In genomic region chr3:184949570-184949969, GRCh38 we compare ENCODE assay signal across 17 cellular contexts.
DNase-seq lines count a peak whose midpoint lies in the region; ATAC-seq, FAIRE-seq and TF ChIP-seq lines count a peak whose summit lies in the region.
"Had no signal": no experiment of that assay in that cellular context is flagged by ENCODE, and none has a peak within 500 bp of the region (broad histone marks: within the 10 kb centered on the region; RNA-seq: fewer than 3 reads in every experiment).

No MANE protein-coding gene starts in this region.

- TF ChIP-seq RAD21 in K562 (CRISPR knock-in tag; conservative IDR thresholded peaks at IDR 0.05 in 1 of 2, IDR thresholded peaks at IDR 0.05 in 1 of 2): no peak

- TF ChIP-seq POLR2A in K562 (conservative IDR thresholded peaks at IDR 0.05): no peak

- H3K9me1 ChIP-seq in K562 (ENCODE audit: control insufficient read depth, insufficient read depth, low read length): no peaks in the 10 kb centered on the region

- H4K5ac ChIP-seq in H9 (ENCODE audit: insufficient read length, low read depth, low read length): no peak overlapping the region

- H3K23me2 ChIP-seq in H9 (ENCODE audit: insufficient read length, low read depth, low read length, poor library complexity, severe bottlenecking): no peaks in the 10 kb centered on the region

- no peak overlapping the region for H3K14ac ChIP-seq in H9 (ENCODE audit: insufficient read depth, low read length)

- no peak for ATAC-seq in GM23338
- ATAC-seq in K562: no peak
- ATAC-seq in GM21786 (IDR thresholded peaks at IDR 0.05; ENCODE audit: unreplicated experiment): no peak

- H2BK15ac ChIP-seq in H9 (ENCODE audit: low read depth, low read length): no peak overlapping the region

- H3K27ac ChIP-seq in GM23338 (ENCODE audit: low read depth): 0 out of 2 replicates have a peak overlapping the region, but pooled peaks have one; percentile 42
- no peak overlapping the region for H3K27ac ChIP-seq in H9 (ENCODE audit: insufficient read length, low read depth, low read length)
- H3K27ac ChIP-seq in K562 (ENCODE audit: extremely low read depth, low read depth, low read length): no peak overlapping the region
- H3K27ac ChIP-seq: GM23248 had no signal

- H3K4me2 ChIP-seq in GM23338 (no peak overlapping the region), H9 (ENCODE audit: insufficient read depth, insufficient read length, low read length) (no peak overlapping the region), K562 (ENCODE audit: insufficient read depth, low read length) (no peak overlapping the region)

- H4K8ac ChIP-seq in H9 (replicated peaks; ENCODE audit: insufficient read length, low read depth, low read length): no peak overlapping the region

- H3F3A ChIP-seq in GM23338 (replicated peaks; ENCODE audit: low read depth): no peaks in the 10 kb centered on the region; the same call in 1 of the 2 replicates

- H3K18ac ChIP-seq in H9 (ENCODE audit: insufficient read length, low read depth, low read length): no peak overlapping the region

- FAIRE-seq in K562 (lab: Jason Lieb, UNC): no peak
- no peak for FAIRE-seq in HTR-8/SVneo (lab: Jason Lieb, UNC)
- FAIRE-seq: G401.6, GM12892 had no signal

- H3K79me1 ChIP-seq in H9 (ENCODE audit: insufficient read depth, low read depth, low read length, poor library complexity, severe bottlenecking): no peaks in the 10 kb centered on the region

- H3K23ac ChIP-seq in H9 (ENCODE audit: insufficient read length, low read depth, low read length): no peak overlapping the region

- no peaks in the 10 kb centered on the region for H3K36me3 ChIP-seq in GM23338 (ENCODE audit: insufficient read depth)
- peaks cover 3% of the 10 kb centered on the region; the same call in 2 of the 3 replicates for H3K36me3 ChIP-seq in K562 (ENCODE audit: control insufficient read depth, insufficient read depth, low read length)

- no peak overlapping the region for H2BK12ac ChIP-seq in H9 (ENCODE audit: insufficient read length, low read depth, low read length)

- no peak overlapping the region for H3K9ac ChIP-seq in H9 (ENCODE audit: extremely low read depth, insufficient read length, low read length)
- no peak overlapping the region for H3K9ac ChIP-seq in K562 (ENCODE audit: insufficient read depth in 1 of 2, low read depth in 2 of 2, low read length in 2 of 2)
- H3K9ac ChIP-seq: GM23248 had no signal

- H3K79me2 ChIP-seq in GM23338 (replicated peaks; ENCODE audit: insufficient read depth) (no peaks in the 10 kb centered on the region), H9 (ENCODE audit: insufficient read depth, low read length) (no peaks in the 10 kb centered on the region), K562 (ENCODE audit: control insufficient read depth, insufficient read depth, low read length) (no peaks in the 10 kb centered on the region)

- H4K20me1 ChIP-seq in GM23338 (replicated peaks; ENCODE audit: insufficient read depth) (no peaks in the 10 kb centered on the region), H9 (ENCODE audit: control insufficient read depth, insufficient read depth, insufficient read length) (no peaks in the 10 kb centered on the region), K562 (replicated peaks; ENCODE audit: control insufficient read depth, insufficient read depth, low read length) (no peaks in the 10 kb centered on the region)

- H3K4me3 Mint-ChIP-seq in GM23338: no peak overlapping the region
- no peak overlapping the region for H3K4me3 Mint-ChIP-seq in H9
- H3K4me3 Mint-ChIP-seq in mesothelial cell of epicardium: no peak overlapping the region
- H3K4me3 Mint-ChIP-seq: CD4-positive, alpha-beta memory T cell had no signal

- no peak overlapping the region for H3K56ac ChIP-seq in H9 (ENCODE audit: insufficient read length, low read depth, low read length)

- H3K36me3 Mint-ChIP-seq in GM23338 (ENCODE audit: low read depth) (peaks cover 5% of the 10 kb centered on the region; the same call in 2 of the 3 replicates), H9 (ENCODE audit: insufficient read depth in 1 of 3, low read depth in 3 of 3) (peaks cover 4 to 14% (median 7%) of the 10 kb centered on the region in 3 experiments; a peak in 5 of 7 replicates), mesothelial cell of epicardium (peaks cover 23% of the 10 kb centered on the region)

- in situ Hi-C loops in K562 (cut with MboI): no loop called here
- in situ Hi-C loops in ACHN (cut with HindIII; ENCODE audit: low pct_ligation_motif_present, low pct_unique_long_range_greater_than_20kb, low sequenced_read_pairs): no loop called here

- H2AFZ ChIP-seq in GM23338 (no peak overlapping the region), H9 (ENCODE audit: low read length) (no peak overlapping the region), K562 (ENCODE audit: low read depth, low read length) (no peak overlapping the region)
- H2AFZ ChIP-seq: GM23248 had no signal

- H3K9me3 ChIP-seq in H9 (ENCODE audit: control insufficient read depth, low read depth, low read length) (no peaks in the 10 kb centered on the region), K562 (replicated peaks; ENCODE audit: control insufficient read depth, insufficient read depth, low read depth, low read length) (no peaks in the 10 kb centered on the region)

- H3K4me1 Mint-ChIP-seq in GM23338 (peaks cover 31% of the 10 kb centered on the region), H9 (peaks cover 29 to 50% of the 10 kb centered on the region in 2 experiments), mesothelial cell of epicardium (peaks cover 36% of the 10 kb centered on the region)

- H2BK5ac ChIP-seq in H9 (ENCODE audit: insufficient read length, low read length): no peak overlapping the region

- no peak overlapping the region for H2BK120ac ChIP-seq in H9 (ENCODE audit: low read depth, low read length, poor library complexity, severe bottlenecking)

- H4K91ac ChIP-seq in H9 (ENCODE audit: insufficient read length, low read depth, low read length): no peak overlapping the region

- DNase-seq in GM23338 (ENCODE audit: low spot score): no peak
- DNase-seq in H9: no peak
- no peak for DNase-seq in K562 (ENCODE audit: extremely low read depth in 1 of 4, low spot score in 3 of 4)
- no peak for DNase-seq in mesothelial cell of epicardium (ENCODE audit: low spot score in 2 of 2, unreplicated experiment in 2 of 2)
- DNase-seq in ACHN: no peak
- no peak for DNase-seq in HTR-8/SVneo (ENCODE audit: insufficient read length, low spot score)
- no peak for DNase-seq in stimulated activated CD4-positive, alpha-beta T cell treated with anti-CD3 and anti-CD28 coated beads, Interleukin-12 subunit alpha, Interleukin-12 subunit beta, amount 100 ng/mL, for 4 hours
- DNase-seq: C1 segment of cervical spinal cord; Calu3; CD4-positive, alpha-beta memory T cell; COR-L47; DND-41; GM23248; HCEC 1CT had no signal

- H3K27me3 ChIP-seq in GM23338 (ENCODE audit: insufficient read depth) (no peaks in the 10 kb centered on the region), H9 (ENCODE audit: insufficient read depth, low read length) (no peaks in the 10 kb centered on the region), K562 (ENCODE audit: control insufficient read depth in 2 of 2, insufficient read depth in 2 of 2, low read length in 2 of 2) (no peaks in the 10 kb centered on the region)

- H3K27ac Mint-ChIP-seq in GM23338: peak overlapping the region; percentile 29
- peak overlapping the region; percentile 9 to 93 (median 55); a peak in 6 of 7 replicates for H3K27ac Mint-ChIP-seq in H9
- H3K27ac Mint-ChIP-seq in mesothelial cell of epicardium: peak overlapping the region; percentile 44
- H3K27ac Mint-ChIP-seq: CD4-positive, alpha-beta memory T cell had no signal

- H3K27me3 Mint-ChIP-seq in GM23338 (ENCODE audit: insufficient read depth, low read depth, poor library complexity) (peaks cover 2% of the 10 kb centered on the region), H9 (ENCODE audit: low read depth) (no peaks in the 10 kb centered on the region), mesothelial cell of epicardium (ENCODE audit: low read depth) (no peaks in the 10 kb centered on the region)
- H3K27me3 Mint-ChIP-seq: CD4-positive, alpha-beta memory T cell had no signal

- no peaks in the 10 kb centered on the region for H3K9me2 ChIP-seq in GM23338 (ENCODE audit: insufficient read depth)

- intact Hi-C loops in K562 (cut with micrococcal nuclease): no loop called here

- H3K9me3 Mint-ChIP-seq in GM23338 (no peaks in the 10 kb centered on the region), H9 (no peaks in the 10 kb centered on the region), mesothelial cell of epicardium (no peaks in the 10 kb centered on the region)
- H3K9me3 Mint-ChIP-seq: CD4-positive, alpha-beta memory T cell had no signal

- CTCF ChIA-PET in K562 (lab: Yijun Ruan, JAX; ENCODE audit: low intra/inter-chr PET ratio): no interaction called here

- no TSS peak for BruUV-seq in K562 (replicated peaks; lab: Mats Ljungman, UMichigan)

- POLR2A ChIA-PET in K562 (lab: Yijun Ruan, JAX): interaction anchor here (0.6 to 1.9 kb wide), 2 partner anchors 11 to 1602 kb away, joined by 3 to 9 read pairs; no protein-coding TSS in a partner anchor

- no peak overlapping the region for H2BK20ac ChIP-seq in H9 (ENCODE audit: low read depth, low read length, poor library complexity, severe bottlenecking)

- no peak overlapping the region for H3T11ph ChIP-seq in H9 (ENCODE audit: low read length)

- H2AK5ac ChIP-seq in H9 (ENCODE audit: insufficient read length, low read length): no peak overlapping the region

- H3K4me1 ChIP-seq in GM23338 (ENCODE audit: insufficient read depth) (peaks cover 18% of the 10 kb centered on the region), H9 (ENCODE audit: insufficient read depth, low read length) (peaks cover 2% of the 10 kb centered on the region; the same call in 1 of the 2 replicates), K562 (replicated peaks in 1 of 2; ENCODE audit: control insufficient read depth in 2 of 2, insufficient read depth in 2 of 2, low read length in 2 of 2) (peaks cover 0 to 21% of the 10 kb centered on the region in 2 experiments; a peak in 3 of 5 replicates)

- H3K4ac ChIP-seq in H9 (ENCODE audit: low read depth, low read length): no peak overlapping the region

- no peak overlapping the region for H3K4me3 ChIP-seq in GM23338
- no peak overlapping the region for H3K4me3 ChIP-seq in K562
- H3K4me3 ChIP-seq: GM23248 had no signal

- TF ChIP-seq CTCF in GM23338 (conservative IDR thresholded peaks at IDR 0.05; ENCODE audit: low read depth in 2 of 2) (no peak), H9 (conservative IDR thresholded peaks at IDR 0.05) (no peak), K562 (IDR thresholded peaks at IDR 0.05 in 2 of 3, conservative IDR thresholded peaks at IDR 0.05 in 1 of 3; ENCODE audit: insufficient read depth in 2 of 3, low read depth in 1 of 3, low read length in 3 of 3) (no peak), mesothelial cell of epicardium (IDR thresholded peaks at IDR 0.05; ENCODE audit: unreplicated experiment) (no peak)

- TF ChIP-seq EP300 in K562 (IDR thresholded peaks at IDR 0.05; ENCODE audit: low read length): no peak

TF ChIP-seq in GM23338, 12 proteins besides CTCF, POLR2A, EP300 and RAD21 (continues in another document):
- TF ChIP-seq NANOG (IDR thresholded peaks at IDR 0.05; ENCODE audit: borderline replicate concordance): no peak
- no peak for TF ChIP-seq EZH2phosphoT487 (IDR thresholded peaks at IDR 0.05; ENCODE audit: unreplicated experiment)

TF ChIP-seq in K562, 482 proteins besides CTCF, POLR2A, EP300 and RAD21 (continues in another document):
- TF ChIP-seq MAFK (IDR thresholded peaks at IDR 0.05; ENCODE audit: low read length) (peak; percentile 61), C11orf30 (IDR thresholded peaks at IDR 0.05; ENCODE audit: low read depth) (peak; percentile 65), SREBF2 (CRISPR knock-in tag; IDR thresholded peaks at IDR 0.05) (no peak)
